18 cellular contexts compared by ENCODE assay signal in the genomic region with DNA sequence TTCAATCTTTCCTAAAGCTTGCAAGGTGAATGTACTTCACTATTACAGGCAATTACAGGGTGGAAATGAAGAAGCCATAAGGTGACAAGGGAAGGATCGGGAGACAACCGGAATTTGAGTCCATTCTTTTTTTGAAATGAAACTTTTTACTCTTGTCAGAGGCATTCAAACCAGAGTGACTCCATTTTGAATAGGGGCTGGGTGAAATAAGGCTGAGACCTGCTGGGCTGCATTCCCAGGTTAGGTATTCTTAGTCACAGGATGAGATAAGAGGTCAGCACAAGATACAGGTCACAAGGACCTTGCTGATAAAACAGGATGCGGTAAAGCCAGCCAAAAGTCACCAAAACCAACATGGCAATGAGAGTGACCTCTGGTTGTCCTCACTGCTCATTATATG.
"Had no signal": no experiment of that assay in that cellular context is flagged by ENCODE, and none has a peak within 500 bp of the region (broad histone marks: within the 10 kb centered on the region; RNA-seq: fewer than 3 reads in every experiment).

No MANE protein-coding gene starts in this region.

- H3K27ac ChIP-seq: breast epithelium, gastroesophageal sphincter, pancreas, tibial artery had no signal

- H3K4me3 Mint-ChIP-seq: activated CD8-positive, alpha-beta memory T cell treated with anti-CD3 and anti-CD28 coated beads, Interleukin-2, amount 10 ng/mL, durations not matched to agents 7 days and 5 days; activated naive CD8-positive, alpha-beta T cell treated with anti-CD3 and anti-CD28 coated beads for 36 hours; activated T-cell treated with anti-CD3 and anti-CD28 coated beads, Interleukin-2, amount 50 U/mL, for 24 hours; T-helper 1 cell treated with Interleukin-12 subunit alpha and Interleukin-12 subunit beta and Interleukin-4 antibody, amounts not matched to agents 30 μg/mL and 1 μg/mL, for 36 hours had no signal

- H3K36me3 ChIP-seq: breast epithelium, pancreas had no signal

- H3K4me1 ChIP-seq: breast epithelium, gastroesophageal sphincter, pancreas, tibial artery had no signal

- DNase-seq: activated CD4-positive, alpha-beta T cell treated with anti-CD3 and anti-CD28 coated beads for 1 hour; activated CD4-positive, alpha-beta T cell treated with anti-CD3 and anti-CD28 coated beads, Interleukin-2, amount 50 U/mL, for 48 hours; activated CD8-positive, alpha-beta memory T cell treated with anti-CD3 and anti-CD28 coated beads, Interleukin-2, amount 10 ng/mL, durations not matched to agents 7 days and 5 days; activated effector memory CD4-positive, alpha-beta T cell treated with anti-CD3 and anti-CD28 coated beads, Interleukin-2, amount 50 U/mL, for 16 hours; activated naive CD8-positive, alpha-beta T cell treated with anti-CD3 and anti-CD28 coated beads for 36 hours; activated T-cell treated with anti-CD3 and anti-CD28 coated beads, Interleukin-2, amount 50 U/mL, for 24 hours; aorta; kidney; pancreas; retina; small intestine; tibial artery had no signal

- FAIRE-seq: colon, endothelial cell of umbilical vein, kidney, pancreas, small intestine, TTC549 had no signal

- H3K4me1 Mint-ChIP-seq: activated CD8-positive, alpha-beta memory T cell treated with anti-CD3 and anti-CD28 coated beads, Interleukin-2, amount 10 ng/mL, durations not matched to agents 7 days and 5 days; activated naive CD8-positive, alpha-beta T cell treated with anti-CD3 and anti-CD28 coated beads for 36 hours had no signal

- ATAC-seq: activated CD8-positive, alpha-beta memory T cell treated with anti-CD3 and anti-CD28 coated beads, Interleukin-2, amount 10 ng/mL, durations not matched to agents 7 days and 5 days; gastroesophageal sphincter; pancreas had no signal

- H3K27ac Mint-ChIP-seq: activated CD8-positive, alpha-beta memory T cell treated with anti-CD3 and anti-CD28 coated beads, Interleukin-2, amount 10 ng/mL, durations not matched to agents 7 days and 5 days; activated naive CD8-positive, alpha-beta T cell treated with anti-CD3 and anti-CD28 coated beads for 36 hours; activated T-cell treated with anti-CD3 and anti-CD28 coated beads, Interleukin-2, amount 50 U/mL, for 24 hours; T-helper 1 cell treated with Interleukin-12 subunit alpha and Interleukin-12 subunit beta and Interleukin-4 antibody, amounts not matched to agents 30 μg/mL and 1 μg/mL, for 36 hours had no signal

- H3K4me3 ChIP-seq: breast epithelium, gastroesophageal sphincter, pancreas, tibial artery had no signal

- H3K27me3 Mint-ChIP-seq: activated CD8-positive, alpha-beta memory T cell treated with anti-CD3 and anti-CD28 coated beads, Interleukin-2, amount 10 ng/mL, durations not matched to agents 7 days and 5 days; activated naive CD8-positive, alpha-beta T cell treated with anti-CD3 and anti-CD28 coated beads for 36 hours; activated T-cell treated with anti-CD3 and anti-CD28 coated beads, Interleukin-2, amount 50 U/mL, for 24 hours had no signal

- H3K27me3 ChIP-seq: breast epithelium, gastroesophageal sphincter, pancreas, tibial artery had no signal

- H3K9me3 ChIP-seq: pancreas had no signal
